Comparison of ENCODE assay signal across 12 cellular contexts in the genomic region with DNA sequence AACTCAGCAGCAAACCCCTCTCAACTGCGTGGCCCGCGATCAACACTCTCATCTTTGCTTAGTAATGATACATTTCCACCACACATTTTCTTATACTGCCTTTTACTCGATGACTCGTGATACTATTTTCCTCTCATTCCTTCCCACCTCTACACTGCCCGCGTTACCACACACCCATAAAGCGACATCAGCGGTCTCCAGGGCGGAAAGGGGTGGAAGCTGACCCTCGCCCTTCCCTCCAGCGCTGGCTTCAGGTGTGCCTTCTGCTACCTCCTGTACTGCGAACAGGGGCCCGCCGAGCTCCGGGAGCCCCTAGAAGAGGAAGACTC. TPM values are rescaled to one million over a fixed set of nuclear protein-coding genes. Genes with fewer than 3 reads are reported as not detected.
DNase-seq lines count a peak whose midpoint lies in the region; ATAC-seq and TF ChIP-seq lines count a peak whose summit lies in the region.
"Had no signal": no experiment of that assay in that cellular context is flagged by ENCODE, and none has a peak within 500 bp of the region (broad histone marks: within the 10 kb centered on the region; RNA-seq: fewer than 3 reads in every experiment).

No MANE protein-coding gene starts in this region.

- TF ChIP-seq EP300 in upper lobe of left lung (IDR thresholded peaks at IDR 0.05) = no peak

- intact Hi-C loops in mammary epithelial cell (cut with micrococcal nuclease) = loop anchor here (2.0 kb wide), 1 partner anchor 18 kb away; no protein-coding TSS in a partner anchor

- no peak overlapping the region for H3K18ac ChIP-seq in H9 (ENCODE audit: insufficient read length, low read depth, low read length)

- H4K8ac ChIP-seq in H9 (replicated peaks; ENCODE audit: insufficient read length, low read depth, low read length) = no peak overlapping the region

- H3K23me2 ChIP-seq in H9 (ENCODE audit: insufficient read length, low read depth, low read length, poor library complexity, severe bottlenecking) = peaks cover 23% of the 10 kb centered on the region

- H3K79me1 ChIP-seq in H9 (ENCODE audit: insufficient read depth, low read depth, low read length, poor library complexity, severe bottlenecking) = no peaks in the 10 kb centered on the region

- no peak overlapping the region for H4K91ac ChIP-seq in H9 (ENCODE audit: insufficient read length, low read depth, low read length)

- no peak overlapping the region for H3K4ac ChIP-seq in H9 (ENCODE audit: low read depth, low read length)

- no peak overlapping the region for H4K5ac ChIP-seq in H9 (ENCODE audit: insufficient read length, low read depth, low read length)

- CTCF ChIA-PET in AG04450 (lab: Charles Lee) = no interaction called here
- CTCF ChIA-PET in mammary epithelial cell (lab: Charles Lee; ENCODE audit: low non-redundant PET) = no interaction called here

- H3K14ac ChIP-seq in H9 (ENCODE audit: insufficient read depth, low read length) = peak overlapping the region; percentile 12; the same call in 1 of the 2 replicates

- no peaks in the 10 kb centered on the region for H4K20me1 ChIP-seq in H9 (ENCODE audit: control insufficient read depth, insufficient read depth, insufficient read length)
- no peaks in the 10 kb centered on the region for H4K20me1 ChIP-seq in mammary epithelial cell (ENCODE audit: insufficient read depth, low read length)

- H3T11ph ChIP-seq in H9 (ENCODE audit: low read length) = no peak overlapping the region

- no TSS peak for BruUV-seq in mammary epithelial cell (replicated peaks; lab: Mats Ljungman, UMichigan)

- no peaks in the 10 kb centered on the region for H3K9me3 Mint-ChIP-seq in H9

- H2BK20ac ChIP-seq in H9 (ENCODE audit: low read depth, low read length, poor library complexity, severe bottlenecking) = peak overlapping the region; percentile 83

- no peak overlapping the region for H2BK15ac ChIP-seq in H9 (ENCODE audit: low read depth, low read length)

- H2BK12ac ChIP-seq in H9 (ENCODE audit: insufficient read length, low read depth, low read length) = no peak overlapping the region

- no peak for TF ChIP-seq CTCF in AG04450 (IDR thresholded peaks at IDR 0.05; ENCODE audit: low read depth, low read length)
- TF ChIP-seq CTCF in H9 (conservative IDR thresholded peaks at IDR 0.05) = no peak
- no peak for TF ChIP-seq CTCF in mammary epithelial cell (conservative IDR thresholded peaks at IDR 0.05 in 1 of 2, IDR thresholded peaks at IDR 0.05 in 1 of 2; ENCODE audit: extremely low read depth in 1 of 2, insufficient read depth in 1 of 2, low read depth in 1 of 2, low read length in 2 of 2)
- no peak for TF ChIP-seq CTCF in upper lobe of left lung (IDR thresholded peaks at IDR 0.05)

- peak overlapping the region; percentile 77 to 93 for H3K4me3 Mint-ChIP-seq in H9
- H3K4me3 Mint-ChIP-seq: activated CD8-positive, alpha-beta T cell treated with anti-CD3 and anti-CD28 coated beads for 36 hours had no signal

- H3K79me2 ChIP-seq in H9 (ENCODE audit: insufficient read depth, low read length) = no peaks in the 10 kb centered on the region
- H3K79me2 ChIP-seq in mammary epithelial cell (ENCODE audit: insufficient read depth, low read length) = no peaks in the 10 kb centered on the region

- peak overlapping the region; percentile 33 for H3K9ac ChIP-seq in H9 (ENCODE audit: extremely low read depth, insufficient read length, low read length)
- no peak overlapping the region for H3K9ac ChIP-seq in mammary epithelial cell (ENCODE audit: insufficient read depth, low read length)

- H3K9me3 ChIP-seq in AG04450 (ENCODE audit: control insufficient read depth, insufficient read depth, low read length) = peaks cover 4% of the 10 kb centered on the region; the same call in 1 of the 2 replicates
- H3K9me3 ChIP-seq in H9 (ENCODE audit: control insufficient read depth, low read depth, low read length) = no peaks in the 10 kb centered on the region
- no peaks in the 10 kb centered on the region for H3K9me3 ChIP-seq in mammary epithelial cell (replicated peaks; ENCODE audit: insufficient read depth, low read length)
- H3K9me3 ChIP-seq in mononuclear cell (ENCODE audit: low read depth, low read length) = no peaks in the 10 kb centered on the region
- no peaks in the 10 kb centered on the region for H3K9me3 ChIP-seq in upper lobe of left lung

- H2BK120ac ChIP-seq in H9 (ENCODE audit: low read depth, low read length, poor library complexity, severe bottlenecking) = no peak overlapping the region

- no peak overlapping the region for H2AK5ac ChIP-seq in H9 (ENCODE audit: insufficient read length, low read length)

- H3K27me3 Mint-ChIP-seq in H9 (ENCODE audit: low read depth) = peaks cover 62% of the 10 kb centered on the region

- H3K4me2 ChIP-seq in H9 (ENCODE audit: insufficient read depth, insufficient read length, low read length) (peak overlapping the region; percentile 97), mammary epithelial cell (ENCODE audit: insufficient read depth, low read depth, low read length) (peak overlapping the region; percentile 83)

- no peak for DNase-seq in AG04450 (ENCODE audit: low read depth, low spot score)
- no peak for DNase-seq in H9
- DNase-seq in mammary epithelial cell = peak; percentile 21
- no peak for DNase-seq in upper lobe of left lung
- no peak for DNase-seq in stimulated activated CD4-positive, alpha-beta T cell treated with anti-CD3 and anti-CD28 coated beads, Interleukin-4, amount 100 ng/mL, for 1 hour
- DNase-seq: activated CD8-positive, alpha-beta T cell treated with anti-CD3 and anti-CD28 coated beads for 36 hours; aorta; NCI-H226 had no signal

- H3K27ac ChIP-seq in AG04450 (ENCODE audit: low read depth, low read length) = no peak overlapping the region
- H3K27ac ChIP-seq in H9 (ENCODE audit: insufficient read length, low read depth, low read length) = no peak overlapping the region
- H3K27ac ChIP-seq in mammary epithelial cell (ENCODE audit: insufficient read depth, low read depth, low read length) = no peak overlapping the region
- H3K27ac ChIP-seq in upper lobe of left lung = no peak overlapping the region

- H3K4me1 Mint-ChIP-seq in H9 = peaks cover 17 to 29% of the 10 kb centered on the region in 2 experiments

- in situ Hi-C loops in mammary epithelial cell (cut with MboI; ENCODE audit: low sequenced_read_pairs in 2 of 2) = no loop called here

- H3K27ac Mint-ChIP-seq in H9 = peak overlapping the region in 1 of 3 experiments; percentile 1; a peak in 2 of 7 replicates
- H3K27ac Mint-ChIP-seq: activated CD8-positive, alpha-beta T cell treated with anti-CD3 and anti-CD28 coated beads for 36 hours had no signal

- no CpG with 5 or more reads among the region's 16 CpGs for WGBS in H9 (ENCODE audit: extremely low coverage, insufficient read length, low lambda C conversion rate)
- 15% methylated on average over 13 of the region's 16 CpGs for WGBS in mammary epithelial cell (ENCODE audit: low coverage, missing lambda C conversion rate)
- 4 to 5% methylated on average over 15 to 16 of the region's 16 CpGs for WGBS in upper lobe of left lung, 2 donors

- ATAC-seq in GM18861 (IDR thresholded peaks at IDR 0.05; ENCODE audit: unreplicated experiment) (no peak), HG02678 (IDR thresholded peaks at IDR 0.05; ENCODE audit: unreplicated experiment) (no peak), upper lobe of left lung (ENCODE audit: low FRiP score in 2 of 2) (no peak)
- ATAC-seq: activated CD8-positive, alpha-beta T cell treated with anti-CD3 and anti-CD28 coated beads for 36 hours; HepG2 had no signal

- H3K36me3 ChIP-seq in mammary epithelial cell (ENCODE audit: insufficient read depth, low read length) (no peaks in the 10 kb centered on the region), upper lobe of left lung (no peaks in the 10 kb centered on the region)

- H3K27me3 ChIP-seq in AG04450 (ENCODE audit: control insufficient read depth, insufficient read depth, low read length) (peaks cover 33% of the 10 kb centered on the region), H9 (ENCODE audit: insufficient read depth, low read length) (peaks cover 4% of the 10 kb centered on the region; the same call in 1 of the 2 replicates), mammary epithelial cell (ENCODE audit: insufficient read depth, low read length) (peaks cover 37% of the 10 kb centered on the region), mononuclear cell (ENCODE audit: insufficient read depth, low read length) (peaks cover 30% of the 10 kb centered on the region), upper lobe of left lung (peaks cover 0 to 27% (median 10%) of the 10 kb centered on the region in 4 donors)

- H2AFZ ChIP-seq in H9 (ENCODE audit: low read length) = no peak overlapping the region
- H2AFZ ChIP-seq in mammary epithelial cell (ENCODE audit: low read depth, low read length) = peak overlapping the region; percentile 70

- peaks cover 3% of the 10 kb centered on the region; the same call in 1 of the 2 replicates for H3K4me1 ChIP-seq in H9 (ENCODE audit: insufficient read depth, low read length)
- peaks cover 23% of the 10 kb centered on the region for H3K4me1 ChIP-seq in mammary epithelial cell (ENCODE audit: insufficient read depth, low read length)
- no peaks in the 10 kb centered on the region for H3K4me1 ChIP-seq in mononuclear cell (ENCODE audit: insufficient read depth, low read length)
- peaks cover 11 to 26% (median 15%) of the 10 kb centered on the region in 4 donors for H3K4me1 ChIP-seq in upper lobe of left lung

- dilution Hi-C loops in mammary epithelial cell (cut with HindIII; ENCODE audit: low sequenced_read_pairs) = no loop called here

- H3K23ac ChIP-seq in H9 (ENCODE audit: insufficient read length, low read depth, low read length) = no peak overlapping the region

- POLR2A ChIA-PET in AG04450 (lab: Yijun Ruan, JAX) = no interaction called here

- H2BK5ac ChIP-seq in H9 (ENCODE audit: insufficient read length, low read length) = no peak overlapping the region

- H3K4me3 ChIP-seq in AG04450 (ENCODE audit: low read depth, low read length) = peak overlapping the region; percentile 41
- H3K4me3 ChIP-seq in mammary epithelial cell (replicated peaks in 1 of 3; ENCODE audit: insufficient read depth in 1 of 3, low read depth in 2 of 3, low read length in 3 of 3) = peak overlapping the region in 2 of 3 experiments; percentile 42 to 44
- H3K4me3 ChIP-seq in mononuclear cell (ENCODE audit: low read length) = peak overlapping the region; percentile 16
- no peak overlapping the region for H3K4me3 ChIP-seq in upper lobe of left lung

- no peak for TF ChIP-seq POLR2A in upper lobe of left lung (IDR thresholded peaks at IDR 0.05)

- H3K36me3 Mint-ChIP-seq in H9 (ENCODE audit: insufficient read depth in 1 of 3, low read depth in 3 of 3) = peaks cover 14 to 23% (median 16%) of the 10 kb centered on the region in 3 experiments; a peak in 5 of 7 replicates

- H3K56ac ChIP-seq in H9 (ENCODE audit: insufficient read length, low read depth, low read length) = no peak overlapping the region

RNA-seq across cellular contexts. Expression of gene NETO1, which starts 1.3 kb away (rescaled TPM):
- polyA plus RNA-seq in AG04450 (2011; rRNA removed) (0.43 and 0.55 TPM in 2 replicates), mammary epithelial cell (0.35 TPM)
- 0.52 and 0.83 TPM in 2 replicates for polyA minus RNA-seq in AG04450 (2011; rRNA and poly(A)+ RNA removed)
- total RNA-seq in H9 (2021) (5.9 and 6.9 TPM in 2 replicates), mammary epithelial cell (1 to 10 TPM in 1 of 2 donors, under 1 TPM in 1; under 0.01 to 1.7 TPM), mononuclear cell (1.5 TPM), upper lobe of left lung (under 1 TPM in 1 of 6 donors, not detected in 5; 0.47 TPM)
- not detected for polyA minus RNA-seq in mammary epithelial cell
- total RNA-seq: activated CD8-positive, alpha-beta T cell treated with anti-CD3 and anti-CD28 coated beads for 36 hours; HepG2 had no signal
- polyA plus RNA-seq: aorta, HepG2 had no signal

Comparison
In these comparisons a context has a peak if more than half of its experiments do, and no peak if none do; other contexts are left out.
1. H3K4me3 ChIP-seq: peak in AG04450 (single experiment), mammary epithelial cell (2 of 3) and mononuclear cell (single experiment); none in upper lobe of left lung (0 of 4).